Comparison of ENCODE assay signal across 8 cellular contexts in genomic region chr7:129951076-129952011, GRCh38. TPM values are rescaled to one million over a fixed set of nuclear protein-coding genes. Genes with fewer than 3 reads are reported as not detected.
DNase-seq lines count a peak whose midpoint lies in the region; ATAC-seq and TF ChIP-seq lines count a peak whose summit lies in the region.

No MANE protein-coding gene starts in this region.

- peaks cover 8% of the 10 kb centered on the region for H3K4me1 Mint-ChIP-seq in endothelial cell (ENCODE audit: unreplicated experiment)

- H3K36me3 ChIP-seq in PC-3 (ENCODE audit: low read depth, low read length): no peaks in the 10 kb centered on the region

- H3K4me3 ChIP-seq in PC-3 (ENCODE audit: low read length): peak overlapping the region; percentile 95

- CTCF ChIA-PET in PC-3 (lab: Charles Lee): interaction anchor here (0.8 to 1.0 kb wide), 4 partner anchors 51 to 107 kb away, joined by 3 to 25 read pairs (median 4); no protein-coding TSS in a partner anchor

- H3K27me3 Mint-ChIP-seq in endothelial cell (ENCODE audit: unreplicated experiment): peaks cover 5% of the 10 kb centered on the region

- no peaks in the 10 kb centered on the region for H3K9me2 ChIP-seq in PC-3 (replicated peaks; ENCODE audit: low read length)

- H3K79me2 ChIP-seq in PC-3 (ENCODE audit: low read length): peaks cover 58% of the 10 kb centered on the region

- TF ChIP-seq CTCF in PC-3 (conservative IDR thresholded peaks at IDR 0.05; ENCODE audit: low read depth, low read length) (no peak), endothelial cell (IDR thresholded peaks at IDR 0.05; ENCODE audit: unreplicated experiment) (no peak)

- H3K9me3 Mint-ChIP-seq in endothelial cell (ENCODE audit: unreplicated experiment): no peaks in the 10 kb centered on the region

- H4K20me1 ChIP-seq in PC-3 (ENCODE audit: low read length): peaks cover 15% of the 10 kb centered on the region

- POLR2A ChIA-PET in PC-3 (lab: Charles Lee; ENCODE audit: unreplicated experiment): interaction anchor here (0.6 to 1.4 kb wide), 3 partner anchors 19 to 94 kb away, joined by 5 to 15 read pairs (median 8); no protein-coding TSS in a partner anchor

- peak overlapping the region; percentile 95 for H3K27ac ChIP-seq in PC-3 (ENCODE audit: low read length)

- H3K4me3 Mint-ChIP-seq in endothelial cell (ENCODE audit: unreplicated experiment): no peak overlapping the region

- H3K4me2 ChIP-seq in PC-3 (ENCODE audit: low read length): peak overlapping the region; percentile 95

- intact Hi-C loops in PC-3 (cut with micrococcal nuclease): loop anchor here (10.0 kb wide), 1 partner anchor 287 kb away; no protein-coding TSS in a partner anchor

- no peak overlapping the region for H2AFZ ChIP-seq in PC-3 (ENCODE audit: low read length)

- BruUV-seq in PC-3 (replicated peaks; lab: Mats Ljungman, UMichigan): TSS peak; percentile 45

- H3K9ac ChIP-seq in PC-3 (ENCODE audit: low read length): peak overlapping the region; percentile 91

- DNase-seq in NCI-H345 (lab: John Stamatoyannopoulos, UW) (peak; percentile 21), NCI-H345 treated with DMSO at 0.1 percent for 48 hours (lab: John Stamatoyannopoulos, UW; ENCODE audit: unreplicated experiment) (no peak), PC-3 (peak; percentile 4), endothelial cell (ENCODE audit: low spot score) (peak; percentile 30), myocyte (ENCODE audit: low read depth) (peak; percentile 57)

- peaks cover 7% of the 10 kb centered on the region for H3K36me3 Mint-ChIP-seq in endothelial cell (ENCODE audit: low read depth, unreplicated experiment)

- no peak overlapping the region for H3K27ac Mint-ChIP-seq in endothelial cell (ENCODE audit: unreplicated experiment)

- peaks cover 8% of the 10 kb centered on the region for H3F3A ChIP-seq in PC-3 (ENCODE audit: low read length, unreplicated experiment)

- no peaks in the 10 kb centered on the region for H3K27me3 ChIP-seq in PC-3 (ENCODE audit: low read length)

- H3K9me3 ChIP-seq in PC-3 (ENCODE audit: low read length): no peaks in the 10 kb centered on the region

- no peak for ATAC-seq in PC-3
- no peak for ATAC-seq in HG02870 (IDR thresholded peaks at IDR 0.05; ENCODE audit: unreplicated experiment)
- ATAC-seq in GM18867 (IDR thresholded peaks at IDR 0.05; ENCODE audit: unreplicated experiment): no peak
- no peak for ATAC-seq in HG02798 (IDR thresholded peaks at IDR 0.05; ENCODE audit: poor library complexity, unreplicated experiment)

- peaks cover 37% of the 10 kb centered on the region for H3K4me1 ChIP-seq in PC-3 (ENCODE audit: insufficient read depth, low read length)

RNA-seq across cellular contexts. Expression of gene UBE2H, which starts 1.4 kb away (rescaled TPM):
- total RNA-seq in PC-3 (2014; rRNA removed) (62.5 and 102 TPM in 2 replicates), endothelial cell (ENCODE audit: unreplicated experiment) (92.3 TPM), myocyte (123 and 128 TPM in 2 replicates)
- 112 TPM for polyA plus RNA-seq in myocyte (2012)
